Comparison of ENCODE assay signal across 8 cellular contexts in the genomic region with DNA sequence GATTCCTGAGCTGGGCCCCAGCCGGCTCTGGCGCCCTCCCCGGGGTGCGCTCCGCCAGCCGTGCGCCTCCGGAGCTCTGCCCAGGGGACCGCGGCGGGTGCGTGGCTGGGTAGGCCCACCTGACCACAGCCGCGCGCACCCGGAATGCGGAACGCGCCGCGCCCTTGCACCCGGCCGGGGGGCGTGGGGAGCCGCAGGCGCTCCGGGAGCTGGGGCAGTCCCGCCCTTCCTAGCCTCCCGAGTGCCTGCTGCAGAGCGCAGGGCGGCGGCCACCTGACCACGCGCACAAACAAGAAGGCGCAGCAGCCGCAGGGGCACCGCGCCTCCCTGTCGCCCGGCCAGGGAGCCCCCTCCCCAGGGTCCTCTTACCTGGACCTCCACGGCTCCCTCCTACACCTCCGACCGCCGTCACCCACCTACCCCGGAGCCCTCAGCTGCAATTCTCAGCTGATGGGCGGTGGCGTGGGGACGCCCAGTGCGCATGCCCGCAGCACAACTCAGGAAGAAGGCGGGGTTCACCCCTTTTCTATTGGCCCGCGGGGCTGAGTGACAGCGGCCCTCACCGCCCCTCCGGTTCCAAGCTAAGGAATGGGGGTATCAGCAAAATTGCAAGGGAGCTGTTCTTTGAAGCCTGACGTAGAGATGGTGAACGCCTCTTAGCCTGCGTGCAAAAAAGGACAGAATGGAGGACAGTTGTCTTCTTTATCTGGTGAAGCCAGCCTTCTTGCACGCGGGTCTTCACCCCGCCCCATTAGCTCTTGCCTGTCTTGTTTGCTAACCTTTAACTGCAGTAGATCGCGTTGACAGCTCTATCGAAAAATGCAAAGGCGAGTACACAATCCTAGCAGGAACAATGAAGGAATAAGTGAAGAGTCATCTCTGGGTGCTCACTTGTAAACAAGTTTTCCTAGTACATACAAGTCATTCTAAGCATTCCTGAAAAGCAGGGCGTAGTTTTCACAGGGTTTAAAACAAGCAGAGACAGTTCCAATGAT. TPM values are rescaled to one million over a fixed set of nuclear protein-coding genes. Genes with fewer than 3 reads are reported as not detected.
DNase-seq lines count a peak whose midpoint lies in the region; ATAC-seq, FAIRE-seq and TF ChIP-seq lines count a peak whose summit lies in the region.

A gene with protein sequence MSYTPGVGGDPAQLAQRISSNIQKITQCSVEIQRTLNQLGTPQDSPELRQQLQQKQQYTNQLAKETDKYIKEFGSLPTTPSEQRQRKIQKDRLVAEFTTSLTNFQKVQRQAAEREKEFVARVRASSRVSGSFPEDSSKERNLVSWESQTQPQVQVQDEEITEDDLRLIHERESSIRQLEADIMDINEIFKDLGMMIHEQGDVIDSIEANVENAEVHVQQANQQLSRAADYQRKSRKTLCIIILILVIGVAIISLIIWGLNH (minus strand): TSS at position 479 of the 995 bp plus-strand sequence. CDS start 9,586 bp downstream, outside the sequence.

- H3K4me1 Mint-ChIP-seq in activated CD4-positive, alpha-beta T cell treated with anti-CD3 and anti-CD28 coated beads, Interleukin-2, amount 10 ng/mL, durations not matched to agents 7 days and 5 days, result peaks cover 26% of the 10 kb centered on the region

- H3K9me3 Mint-ChIP-seq in activated CD4-positive, alpha-beta T cell treated with anti-CD3 and anti-CD28 coated beads, Interleukin-2, amount 10 ng/mL, durations not matched to agents 7 days and 5 days, result no peaks in the 10 kb centered on the region

- POLR2A ChIA-PET in BJ (lab: Charles Lee), result interaction anchor here (0.6 kb wide), 1 partner anchor 13 kb away, joined by 3 read pairs; no protein-coding TSS in a partner anchor
- POLR2A ChIA-PET in activated CD4-positive, alpha-beta T cell treated with anti-CD3 and anti-CD28 coated beads, Interleukin-2, amount 10 ng/mL, durations not matched to agents 7 days and 5 days (lab: Charles Lee), result interaction anchor here (0.6 kb wide), 1 partner anchor 135 kb away, joined by 3 read pairs; no protein-coding TSS in a partner anchor

- no peaks in the 10 kb centered on the region for H3K36me3 ChIP-seq in BJ (ENCODE audit: control insufficient read depth, insufficient read depth, low read length)

- TF ChIP-seq CTCF in BJ (IDR thresholded peaks at IDR 0.05; ENCODE audit: insufficient read depth, low read depth, low read length), result no peak
- no peak for TF ChIP-seq CTCF in coronary artery (IDR thresholded peaks at IDR 0.05)

- ATAC-seq in HG03442 (IDR thresholded peaks at IDR 0.05; ENCODE audit: unreplicated experiment), result peak; percentile 89

- peak; percentile 94 for FAIRE-seq in GM19239 (lab: Jason Lieb, UNC)

- H3K4me3 ChIP-seq in BJ (ENCODE audit: low read depth, low read length) (peak within 1 kb of the TSS; percentile 83), coronary artery (peak within 1 kb of the TSS; percentile 82)

- H3K4me3 Mint-ChIP-seq in activated CD4-positive, alpha-beta T cell treated with anti-CD3 and anti-CD28 coated beads, Interleukin-2, amount 10 ng/mL, durations not matched to agents 7 days and 5 days, result peak within 1 kb of the TSS; percentile 94

- peaks cover 4% of the 10 kb centered on the region for H3K36me3 Mint-ChIP-seq in activated CD4-positive, alpha-beta T cell treated with anti-CD3 and anti-CD28 coated beads, Interleukin-2, amount 10 ng/mL, durations not matched to agents 7 days and 5 days (ENCODE audit: low read depth)

- CTCF ChIA-PET in BJ (lab: Yijun Ruan, JAX), result interaction anchor here (0.6 to 1.4 kb wide), 6 partner anchors 9 to 233 kb away, joined by 3 to 4 read pairs (median 4); no protein-coding TSS in a partner anchor
- CTCF ChIA-PET in activated CD4-positive, alpha-beta T cell treated with anti-CD3 and anti-CD28 coated beads, Interleukin-2, amount 10 ng/mL, durations not matched to agents 7 days and 5 days (lab: Charles Lee), result interaction anchor here (0.6 to 1.4 kb wide), 4 partner anchors 21 to 1497 kb away, joined by 3 to 5 read pairs (median 4); no protein-coding TSS in a partner anchor

- H3K27me3 Mint-ChIP-seq in activated CD4-positive, alpha-beta T cell treated with anti-CD3 and anti-CD28 coated beads, Interleukin-2, amount 10 ng/mL, durations not matched to agents 7 days and 5 days, result peaks cover 23% of the 10 kb centered on the region

- H3K27ac Mint-ChIP-seq in activated CD4-positive, alpha-beta T cell treated with anti-CD3 and anti-CD28 coated beads, Interleukin-2, amount 10 ng/mL, durations not matched to agents 7 days and 5 days, result peak within 1 kb of the TSS; percentile 96

- peak within 1 kb of the TSS; percentile 70 to 91 for H3K27ac ChIP-seq in coronary artery
- peak within 1 kb of the TSS; percentile 74 for H3K27ac ChIP-seq in layer of hippocampus (ENCODE audit: low read depth, low read length)

- H3K27me3 ChIP-seq in BJ (ENCODE audit: control insufficient read depth, insufficient read depth, low read length) (peaks cover 6% of the 10 kb centered on the region), layer of hippocampus (ENCODE audit: control insufficient read depth, insufficient read depth, low read length) (no peaks in the 10 kb centered on the region)

- DNase-seq in BJ (ENCODE audit: low read depth) (peak; percentile 55), GM19239 (ENCODE audit: insufficient read length, low spot score) (peak; percentile 64), NCI-H526 (lab: John Stamatoyannopoulos, UW) (peak; percentile 86 to 93), coronary artery (ENCODE audit: low spot score) (peak; percentile 94)
- DNase-seq in activated CD4-positive, alpha-beta T cell treated with anti-CD3 and anti-CD28 coated beads, Interleukin-2, amount 10 ng/mL, durations not matched to agents 7 days and 5 days, result peak; percentile 88
- peak; percentile 67 to 82 (median 74) for DNase-seq in stimulated activated CD4-positive, alpha-beta T cell treated with anti-CD3 and anti-CD28 coated beads, Interleukin-1b, Interleukin-23, amount 100 ng/mL, for 24 hours (ENCODE audit: low read depth in 4 of 4, low spot score in 1 of 4)

RNA-seq across cellular contexts. Expression of the gene that starts here (rescaled TPM):
- 31.0 and 51.2 TPM in 2 replicates for polyA plus RNA-seq in BJ (2011; rRNA removed)
- 23.0 and 26.2 TPM in 2 replicates for polyA minus RNA-seq in BJ (2011; rRNA and poly(A)+ RNA removed)
- 10 to 100 TPM; 20.2 to 24.3 TPM for total RNA-seq in activated CD4-positive, alpha-beta T cell treated with anti-CD3 and anti-CD28 coated beads, Interleukin-2, amount 10 ng/mL, durations not matched to agents 7 days and 5 days

Comparison
In these comparisons a context has a peak if more than half of its experiments do, and no peak if none do; other contexts are left out.
1. Peak in every context shown above with its lines: DNase-seq, ATAC-seq, H3K4me3 ChIP-seq and H3K27ac ChIP-seq.